ENCODE assay signal across 18 cellular contexts in the genomic region with DNA sequence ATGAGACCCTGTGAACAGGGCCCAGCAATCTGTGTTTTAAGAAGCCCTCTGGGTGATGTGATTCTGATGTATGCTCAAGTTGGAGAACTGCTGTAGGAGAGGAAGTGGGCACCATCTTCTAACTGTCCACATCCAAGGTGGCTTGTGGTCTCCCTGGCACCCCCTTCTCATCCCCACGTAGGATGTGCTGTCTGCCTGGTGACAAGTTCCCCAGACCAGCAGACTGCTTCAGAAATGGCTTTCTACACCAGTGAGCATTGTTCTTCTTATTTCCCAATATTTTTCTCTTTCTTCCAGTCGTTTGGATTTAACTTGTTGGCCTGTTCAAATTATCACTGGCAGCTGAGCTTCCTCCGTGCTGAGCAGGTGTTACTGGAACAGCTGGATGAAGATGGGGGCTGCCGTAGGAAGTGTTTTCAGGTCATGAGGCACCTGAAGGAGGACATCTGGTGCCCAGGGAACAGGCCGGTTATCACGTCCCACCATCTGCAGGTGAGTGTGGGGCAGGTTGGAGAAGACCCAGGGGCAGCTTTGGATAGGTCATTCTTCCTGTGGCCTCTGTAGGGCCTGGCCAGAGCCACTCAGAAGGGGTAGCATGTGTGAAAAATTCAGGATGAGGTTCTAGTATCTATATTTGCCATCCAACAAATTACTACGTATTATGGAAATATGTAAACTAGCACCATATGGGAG. TPM values are rescaled to one million over a fixed set of nuclear protein-coding genes. Genes with fewer than 3 reads are reported as not detected.
"Had no signal": no experiment of that assay in that cellular context is flagged by ENCODE, and none has a peak within 500 bp of the region (broad histone marks: within the 10 kb centered on the region; RNA-seq: fewer than 3 reads in every experiment).

No MANE protein-coding gene starts in this region.

- H3K4me3 Mint-ChIP-seq: activated CD8-positive, alpha-beta memory T cell treated with anti-CD3 and anti-CD28 coated beads, Interleukin-2, amount 10 ng/mL, durations not matched to agents 7 days and 5 days; activated naive CD4-positive, alpha-beta T cell treated with anti-CD3 and anti-CD28 coated beads, Interleukin-2, amount 50 U/mL, for 24 hours; memory B cell; nephron; stimulated activated effector memory CD8-positive, alpha-beta T cell treated with anti-CD3 and anti-CD28 coated beads, Interleukin-12 subunit alpha, Interleukin-12 subunit beta, amount 100 ng/mL, for 72 hours; type B pancreatic cell had no signal

- DNase-seq: activated CD4-positive, alpha-beta T cell treated with anti-CD3 and anti-CD28 coated beads for 1 hour; activated gamma-delta T cell; amygdala; colonic mucosa; dorsolateral prefrontal cortex; head of caudate nucleus; left cardiac atrium; right lobe of liver had no signal

- H3K27me3 Mint-ChIP-seq: activated naive CD4-positive, alpha-beta T cell treated with anti-CD3 and anti-CD28 coated beads, Interleukin-2, amount 50 U/mL, for 24 hours had no signal

- H3K27ac Mint-ChIP-seq: activated CD8-positive, alpha-beta memory T cell treated with anti-CD3 and anti-CD28 coated beads, Interleukin-2, amount 10 ng/mL, durations not matched to agents 7 days and 5 days; memory B cell; nephron; stimulated activated effector memory CD8-positive, alpha-beta T cell treated with anti-CD3 and anti-CD28 coated beads, Interleukin-12 subunit alpha, Interleukin-12 subunit beta, amount 100 ng/mL, for 72 hours; type B pancreatic cell had no signal

- H3K4me1 Mint-ChIP-seq: memory B cell, nephron had no signal

- H3K36me3 Mint-ChIP-seq: activated CD8-positive, alpha-beta memory T cell treated with anti-CD3 and anti-CD28 coated beads, Interleukin-2, amount 10 ng/mL, durations not matched to agents 7 days and 5 days; activated naive CD4-positive, alpha-beta T cell treated with anti-CD3 and anti-CD28 coated beads, Interleukin-2, amount 50 U/mL, for 24 hours; memory B cell; stimulated activated effector memory CD8-positive, alpha-beta T cell treated with anti-CD3 and anti-CD28 coated beads, Interleukin-12 subunit alpha, Interleukin-12 subunit beta, amount 100 ng/mL, for 72 hours; T-cell; type B pancreatic cell had no signal

- ATAC-seq: gastroesophageal sphincter, left cardiac atrium, right lobe of liver, SK-N-SH treated with all-trans-retinoic acid at 6 μM for 48 hours had no signal

- H3K9me3 Mint-ChIP-seq: activated naive CD4-positive, alpha-beta T cell treated with anti-CD3 and anti-CD28 coated beads, Interleukin-2, amount 50 U/mL, for 24 hours; memory B cell; nephron; stimulated activated effector memory CD8-positive, alpha-beta T cell treated with anti-CD3 and anti-CD28 coated beads, Interleukin-12 subunit alpha, Interleukin-12 subunit beta, amount 100 ng/mL, for 72 hours; T-cell had no signal

RNA-seq across cellular contexts. Expression of a gene that starts 16.8 kb away (rescaled TPM):
- total RNA-seq: activated CD8-positive, alpha-beta memory T cell treated with anti-CD3 and anti-CD28 coated beads, Interleukin-2, amount 10 ng/mL, durations not matched to agents 7 days and 5 days; T-cell; thoracic aorta had no signal
